38 cellular contexts compared by ENCODE assay signal in the genomic region with DNA sequence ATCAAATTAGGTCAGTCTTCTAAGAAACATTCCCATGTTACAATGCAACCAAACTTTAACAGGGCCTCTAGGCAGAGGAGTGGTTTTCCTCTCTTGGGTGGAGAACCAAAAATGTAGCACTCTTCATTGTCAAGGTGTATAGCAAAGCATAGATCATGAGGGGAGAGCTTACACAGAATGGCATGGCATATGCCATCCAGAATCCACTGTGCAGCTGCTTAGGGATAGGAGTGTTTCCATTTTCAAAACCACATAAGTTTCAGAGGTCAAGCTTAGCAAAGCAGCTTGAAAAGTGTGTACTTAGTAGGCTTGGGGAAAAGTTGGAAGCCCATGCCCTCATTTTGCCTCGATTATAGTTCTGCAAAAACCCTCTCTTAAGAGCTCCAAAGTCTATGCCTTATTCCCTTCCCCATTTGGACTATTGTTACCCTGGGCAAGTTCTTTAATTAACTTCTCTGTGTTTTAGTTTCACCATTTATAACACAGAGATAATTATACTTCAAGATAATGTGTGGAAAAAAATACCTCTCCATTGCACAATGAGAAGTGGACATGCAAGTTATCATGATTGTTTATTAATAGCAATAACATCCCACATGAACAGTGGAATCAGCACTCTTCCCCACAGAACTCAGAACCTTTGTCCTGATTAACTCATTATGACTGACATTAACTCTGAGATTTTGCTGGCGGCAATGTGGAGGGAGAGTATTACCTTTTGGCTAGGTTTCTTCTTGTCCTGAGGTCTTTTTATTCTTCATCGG.
"Had no signal": no experiment of that assay in that cellular context is flagged by ENCODE, and none has a peak within 500 bp of the region (broad histone marks: within the 10 kb centered on the region; RNA-seq: fewer than 3 reads in every experiment).

No MANE protein-coding gene starts in this region.

- ATAC-seq: activated naive CD4-positive, alpha-beta T cell treated with anti-CD3 and anti-CD28 coated beads, Interleukin-2, amount 50 U/mL, for 72 hours; activated T-cell treated with anti-CD3 and anti-CD28 coated beads, Interleukin-2, amount 50 U/mL, for 4 hours; body of pancreas; SK-N-SH treated with all-trans-retinoic acid at 6 μM for 48 hours; T-cell had no signal

- H3K4me1 ChIP-seq: adrenal gland, body of pancreas, breast epithelium had no signal

- H3K27ac ChIP-seq: adrenal gland, body of pancreas, breast epithelium, PC-9, RWPE1, SJSA1, VCaP had no signal

- H3K4me3 ChIP-seq: adrenal gland, body of pancreas, breast epithelium, PC-9, SJSA1 had no signal

- DNase-seq: activated B cell treated with CpG ODN at 0.5 μM for 24 hours; activated CD4-positive, alpha-beta memory T cell treated with anti-CD3 and anti-CD28 coated beads for 36 hours; activated CD4-positive, alpha-beta T cell treated with anti-CD3 and anti-CD28 coated beads for 4 hours; activated CD4-positive, alpha-beta T cell treated with anti-CD3 and anti-CD28 coated beads, Interleukin-2, amount 50 U/mL, for 1 hour; activated CD4-positive, CD25-positive, alpha-beta regulatory T cell treated with anti-CD3 and anti-CD28 coated beads, Interleukin-2, amount 50 U/mL, for 72 hours; activated CD8-positive, alpha-beta memory T cell treated with anti-CD3 and anti-CD28 coated beads, Interleukin-2, amount 50 U/mL, for 4 hours; activated gamma-delta T cell treated with Interleukin-2 at 50 U/mL for 16 hours; activated naive CD4-positive, alpha-beta T cell treated with anti-CD3 and anti-CD28 coated beads for 36 hours; activated T-cell treated with anti-CD3 and anti-CD28 coated beads for 4 hours; activated T-cell treated with anti-CD3 and anti-CD28 coated beads, Interleukin-2, amount 50 U/mL, for 4 hours; adrenal gland; body of pancreas; caudate nucleus; Karpas-422; KBM-7; NCI-H1048; NCI-H1105 treated with DMSO at 0.1 percent for 48 hours; NCI-H1436; NCI-H1694; NCI-H1930; NCI-H2081 treated with DMSO at 0.1 percent for 48 hours; NCI-H226; NCI-H446 treated with DMSO at 0.1 percent for 48 hours; NCI-H69; NK-92 treated with Interleukin-12 subunit alpha and Interleukin-12 subunit beta, amount 100 ng/mL, for 24 hours; PC-9; SHP77; T-cell; T-helper 2 cell; T-helper 9 cell had no signal

- H3K36me3 ChIP-seq: adrenal gland, breast epithelium, SJSA1 had no signal

- H3K9me3 ChIP-seq: adrenal gland, body of pancreas, breast epithelium, SJSA1 had no signal

- H3K27me3 ChIP-seq: adrenal gland, body of pancreas, breast epithelium, SJSA1 had no signal

- FAIRE-seq: astrocyte, RCC 7860 had no signal
